Comparison of ENCODE assay signal across 8 cellular contexts in the genomic region with DNA sequence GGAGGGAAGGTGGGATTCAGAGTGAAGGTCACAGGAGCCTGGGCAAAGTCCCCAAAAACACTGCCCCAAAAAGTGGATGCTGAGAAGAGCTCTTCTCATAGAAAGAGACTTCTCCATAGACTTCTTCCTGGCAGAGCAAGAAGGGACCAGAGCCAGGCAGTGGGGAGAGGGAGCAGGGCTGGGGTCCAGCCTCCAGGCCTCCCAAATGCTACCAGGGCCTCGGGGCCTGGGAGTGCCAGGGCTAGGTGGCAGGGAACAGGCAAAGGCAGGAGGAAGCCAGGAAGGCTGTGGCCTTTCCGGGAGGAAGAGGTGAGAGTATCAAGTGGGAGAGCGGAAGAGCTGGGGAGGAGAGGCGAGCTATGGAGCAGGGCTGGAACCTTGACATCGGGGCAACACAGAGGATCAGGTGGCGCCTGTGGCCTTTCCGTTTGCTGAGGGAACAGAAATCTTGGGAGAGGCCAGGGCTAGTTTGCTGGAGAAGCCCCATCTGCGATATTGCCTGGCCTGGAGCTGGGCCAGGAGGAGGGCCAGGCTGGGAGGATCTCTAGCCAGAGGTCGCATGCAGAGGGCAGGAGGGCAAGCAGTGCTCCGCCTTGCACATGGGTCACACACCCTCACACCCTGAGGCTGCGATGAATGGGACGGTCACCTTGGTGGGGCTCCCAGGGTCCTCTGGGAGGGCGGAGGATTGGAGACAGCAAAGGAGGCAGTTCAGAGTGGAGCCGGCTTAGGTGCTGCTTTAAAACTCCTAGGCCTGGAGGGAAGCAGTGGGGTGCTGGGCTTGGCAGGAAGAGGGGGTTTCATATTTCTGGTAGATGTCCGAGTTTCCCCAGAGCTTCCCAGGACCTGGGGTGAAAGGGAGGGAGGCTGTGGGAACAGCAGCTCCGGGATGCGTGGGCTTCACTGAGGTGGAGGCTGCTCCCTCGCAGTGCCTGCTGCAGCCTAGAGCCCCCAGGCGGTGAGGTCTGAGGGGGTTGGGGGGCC. TPM values are rescaled to one million over a fixed set of nuclear protein-coding genes. Genes with fewer than 3 reads are reported as not detected.
DNase-seq lines count a peak whose midpoint lies in the region; ATAC-seq and TF ChIP-seq lines count a peak whose summit lies in the region.
"Had no signal": no experiment of that assay in that cellular context is flagged by ENCODE, and none has a peak within 500 bp of the region (broad histone marks: within the 10 kb centered on the region; RNA-seq: fewer than 3 reads in every experiment).

No MANE protein-coding gene starts in this region.

- no peak for TF ChIP-seq CTCF in Peyer's patch (IDR thresholded peaks at IDR 0.05)
- no peak for TF ChIP-seq CTCF in heart right ventricle (IDR thresholded peaks at IDR 0.05)

- ATAC-seq in heart right ventricle: peak in 2 of 8 donors; percentile 4 to 10
- no peak for ATAC-seq in HG02973 (IDR thresholded peaks at IDR 0.05; ENCODE audit: unreplicated experiment)

- 41 to 42% methylated on average over 19 of the region's 19 CpGs for WGBS in heart right ventricle, 2 donors

- DNase-seq in Peyer's patch (peak in 2 of 3 donors; percentile 83 to 89), heart right ventricle (peak in 1 of 2 donors; percentile 61)
- DNase-seq in stimulated activated CD4-positive, alpha-beta T cell treated with anti-CD3 and anti-CD28 coated beads, Interleukin-12 subunit alpha, Interleukin-12 subunit beta, amount 100 ng/mL, for 4 hours: no peak
- DNase-seq in stimulated activated naive CD4-positive, alpha-beta T cell (lab: John Stamatoyannopoulos, UW): no peak
- DNase-seq: GOT3, MG63 had no signal

- H3K4me1 ChIP-seq in Peyer's patch (peaks cover 0 to 74% (median 10%) of the 10 kb centered on the region in 4 donors), heart right ventricle (peaks cover 14 to 62% (median 40%) of the 10 kb centered on the region in 9 donors), skeletal muscle tissue (ENCODE audit: control insufficient read depth in 3 of 3, insufficient read depth in 3 of 3, low read length in 3 of 3) (peaks cover 36 to 55% (median 39%) of the 10 kb centered on the region in 3 donors)

- H3K9ac ChIP-seq in skeletal muscle tissue (ENCODE audit: low read depth in 1 of 3, low read length in 3 of 3): peak overlapping the region; percentile 46 to 70 (median 65)

- H3K36me3 ChIP-seq in Peyer's patch: no peaks in the 10 kb centered on the region
- peaks cover 0 to 7% (median 0%) of the 10 kb centered on the region in 9 donors for H3K36me3 ChIP-seq in heart right ventricle
- H3K36me3 ChIP-seq in skeletal muscle tissue (ENCODE audit: control insufficient read depth in 3 of 3, insufficient read depth in 3 of 3, low read length in 3 of 3): peaks cover 0 to 2% (median 0%) of the 10 kb centered on the region in 3 donors
- H3K36me3 ChIP-seq: MG63 had no signal

- H3K9me3 ChIP-seq in Peyer's patch (no peaks in the 10 kb centered on the region), heart right ventricle (no peaks in the 10 kb centered on the region), skeletal muscle tissue (ENCODE audit: control insufficient read depth in 3 of 3, low read length in 3 of 3) (no peaks in the 10 kb centered on the region)
- H3K9me3 ChIP-seq: MG63 had no signal

- H3K27me3 ChIP-seq in Peyer's patch (no peaks in the 10 kb centered on the region), heart right ventricle (no peaks in the 10 kb centered on the region), skeletal muscle tissue (ENCODE audit: control insufficient read depth in 3 of 3, insufficient read depth in 3 of 3, low read length in 3 of 3) (no peaks in the 10 kb centered on the region)
- H3K27me3 ChIP-seq: MG63 had no signal

- intact Hi-C loops in heart right ventricle (cut with DNase I): no loop called here

- H3K27ac ChIP-seq in Peyer's patch: peak overlapping the region; percentile 17 to 100 (median 89)
- peak overlapping the region in 9 of 10 donors; percentile 13 to 77 (median 57) for H3K27ac ChIP-seq in heart right ventricle
- H3K27ac ChIP-seq in skeletal muscle tissue (ENCODE audit: low read depth, low read length): no peak overlapping the region

- peak; percentile 46 to 65 for TF ChIP-seq POLR2A in Peyer's patch (IDR thresholded peaks at IDR 0.05)

- H3K4me3 ChIP-seq in Peyer's patch: peak overlapping the region in 2 of 4 donors; percentile 30 to 33
- no peak overlapping the region for H3K4me3 ChIP-seq in heart right ventricle
- H3K4me3 ChIP-seq in skeletal muscle tissue (ENCODE audit: low read length in 3 of 3): peak overlapping the region; percentile 23 to 60 (median 41)
- H3K4me3 ChIP-seq: MG63 had no signal

RNA-seq across cellular contexts. Expression of a gene that starts 3.4 kb away (rescaled TPM):
- total RNA-seq in Peyer's patch (100 to 1,000 TPM in 3 of 4 donors, 10 to 100 TPM in 1; 47.9 to 211 (median 147) TPM), heart right ventricle (10 to 100 TPM in 8 of 10 donors, 1 to 10 TPM in 2; 7.5 to 17.4 (median 11.9) TPM), skeletal muscle tissue (4.2 TPM)
- 10 to 100 TPM in 1 of 2 donors, 1 to 10 TPM in 1; 3.6 to 12.4 TPM for polyA plus RNA-seq in heart right ventricle

RNA-seq across cellular contexts. Expression of a gene that starts 18.6 kb away (rescaled TPM):
- 10 to 100 TPM in 3 of 4 donors, 1 to 10 TPM in 1; 4.1 to 27.0 (median 24.1) TPM for total RNA-seq in Peyer's patch
- total RNA-seq in heart right ventricle: 1 to 10 TPM; 4.7 to 7.9 (median 5.2) TPM
- polyA plus RNA-seq in heart right ventricle: 1 to 10 TPM; 3.1 to 7.2 TPM
- total RNA-seq in skeletal muscle tissue: 1.0 TPM

RNA-seq across cellular contexts. Expression of a gene that starts 40.4 kb away (rescaled TPM):
- total RNA-seq in Peyer's patch (100 to 1,000 TPM; 151 to 176 (median 156) TPM), heart right ventricle (10 to 100 TPM; 17.1 to 33.3 (median 21.6) TPM), skeletal muscle tissue (32.9 TPM)
- polyA plus RNA-seq in heart right ventricle: 10 to 100 TPM; 50.0 to 71.7 TPM

RNA-seq across cellular contexts. Expression of a gene that starts 44.1 kb away (rescaled TPM):
- 10 to 100 TPM; 14.9 to 23.5 (median 20.4) TPM for total RNA-seq in Peyer's patch
- total RNA-seq in heart right ventricle: 10 to 100 TPM; 19.6 to 41.1 (median 29.6) TPM
- polyA plus RNA-seq in heart right ventricle: 10 to 100 TPM; 11.8 to 19.2 TPM
- total RNA-seq in skeletal muscle tissue: 9.4 TPM

RNA-seq across cellular contexts. Expression of a gene that starts 44.4 kb away (rescaled TPM):
- total RNA-seq in Peyer's patch (100 to 1,000 TPM; 202 to 302 (median 247) TPM), heart right ventricle (1,000 to 10,000 TPM in 1 of 10 donors, 100 to 1,000 TPM in 9; 678 to 1,003 (median 867) TPM), skeletal muscle tissue (247 TPM)
- 1,000 to 10,000 TPM in 1 of 2 donors, 100 to 1,000 TPM in 1; 870 to 2,296 TPM for polyA plus RNA-seq in heart right ventricle

Comparison
In these comparisons a context has a peak if more than half of its experiments do, and no peak if none do; other contexts are left out.
1. DNase-seq: peak in Peyer's patch (2 of 3); none in stimulated activated CD4-positive, alpha-beta T cell treated with anti-CD3 and anti-CD28 coated beads, Interleukin-12 subunit alpha, Interleukin-12 subunit beta, amount 100 ng/mL, for 4 hours (single experiment) and stimulated activated naive CD4-positive, alpha-beta T cell (0 of 6).
2. H3K4me3 ChIP-seq: peak in skeletal muscle tissue (3 of 3); none in heart right ventricle (0 of 10).